Comparison of ENCODE assay signal across 1 cellular context in genomic region chr17:7611635-7612293, GRCh38.
TF ChIP-seq lines count a peak whose summit lies in the region.

No MANE protein-coding gene starts in this region.

TF ChIP-seq in HepG2, 621 proteins besides CTCF, POLR2A, EP300 and RAD21 (continues in another document):
- peak; percentile 98 for TF ChIP-seq MAFF (IDR thresholded peaks at IDR 0.05; ENCODE audit: low read depth, low read length)
- TF ChIP-seq NFE2L2 (IDR thresholded peaks at IDR 0.05; ENCODE audit: low read length): peak; percentile 83
- TF ChIP-seq ZBTB8A (CRISPR knock-in tag; IDR thresholded peaks at IDR 0.05; ENCODE audit: borderline replicate concordance, low read depth): no peak
- TF ChIP-seq ZMYM3 (CRISPR knock-in tag; IDR thresholded peaks at IDR 0.05): no peak
- peak; percentile 98 to 99 for TF ChIP-seq MAFK (conservative IDR thresholded peaks at IDR 0.05 in 1 of 2, IDR thresholded peaks at IDR 0.05 in 1 of 2; ENCODE audit: low read length in 2 of 2)
- TF ChIP-seq ELF1 (CRISPR knock-in tag; IDR thresholded peaks at IDR 0.05): no peak
- TF ChIP-seq KAT7 (CRISPR knock-in tag; IDR thresholded peaks at IDR 0.05; ENCODE audit: borderline replicate concordance): no peak
- no peak for TF ChIP-seq CBX2 (IDR thresholded peaks at IDR 0.05; ENCODE audit: low read depth, low read length)
- TF ChIP-seq CBX2 (CRISPR knock-in tag; IDR thresholded peaks at IDR 0.05; ENCODE audit: low read depth): no peak
- TF ChIP-seq XRCC5 (optimal IDR thresholded peaks at IDR 0.05; ENCODE audit: low read length): no peak
- TF ChIP-seq DZIP1 (CRISPR knock-in tag; IDR thresholded peaks at IDR 0.05): no peak
- TF ChIP-seq NFKB2 (CRISPR knock-in tag; IDR thresholded peaks at IDR 0.05; ENCODE audit: borderline replicate concordance): no peak
- no peak for TF ChIP-seq ZNF296 (CRISPR knock-in tag; conservative IDR thresholded peaks at IDR 0.05)
- TF ChIP-seq MBD4 (IDR thresholded peaks at IDR 0.05; ENCODE audit: borderline replicate concordance, low read length): no peak
- TF ChIP-seq ZNF577 (CRISPR knock-in tag; IDR thresholded peaks at IDR 0.05; ENCODE audit: borderline replicate concordance, low read depth): no peak
- TF ChIP-seq ZNF205 (CRISPR knock-in tag; IDR thresholded peaks at IDR 0.05): no peak
- no peak for TF ChIP-seq IRF9 (CRISPR knock-in tag; IDR thresholded peaks at IDR 0.05; ENCODE audit: borderline replicate concordance)
- TF ChIP-seq RARG (CRISPR knock-in tag; IDR thresholded peaks at IDR 0.05; ENCODE audit: low read depth): no peak
- TF ChIP-seq NR2F1 (CRISPR knock-in tag; IDR thresholded peaks at IDR 0.05): no peak
- no peak for TF ChIP-seq GPBP1L1 (CRISPR knock-in tag; IDR thresholded peaks at IDR 0.05)
- no peak for TF ChIP-seq HNF4A (CRISPR knock-in tag; IDR thresholded peaks at IDR 0.05)
- TF ChIP-seq ZNF335 (CRISPR knock-in tag; IDR thresholded peaks at IDR 0.05): no peak
- no peak for TF ChIP-seq YEATS2 (CRISPR knock-in tag; IDR thresholded peaks at IDR 0.05; ENCODE audit: borderline replicate concordance)
- no peak for TF ChIP-seq ZNF552 (CRISPR knock-in tag; IDR thresholded peaks at IDR 0.05; ENCODE audit: borderline replicate concordance)
- no peak for TF ChIP-seq KMT2A (CRISPR knock-in tag; IDR thresholded peaks at IDR 0.05)
- no peak for TF ChIP-seq ZNF232 (CRISPR knock-in tag; IDR thresholded peaks at IDR 0.05; ENCODE audit: borderline replicate concordance)
- no peak for TF ChIP-seq JUNB (CRISPR knock-in tag; IDR thresholded peaks at IDR 0.05; ENCODE audit: borderline replicate concordance)
- TF ChIP-seq LCORL (IDR thresholded peaks at IDR 0.05): no peak
- no peak for TF ChIP-seq LCORL (CRISPR knock-in tag; IDR thresholded peaks at IDR 0.05)
- TF ChIP-seq MAFG (CRISPR knock-in tag; IDR thresholded peaks at IDR 0.05): 0 out of 2 replicates have a peak, but pooled peaks have one; percentile 57
- no peak for TF ChIP-seq PAXIP1 (CRISPR knock-in tag; conservative IDR thresholded peaks at IDR 0.05)
- no peak for TF ChIP-seq HNRNPH1 (optimal IDR thresholded peaks at IDR 0.05; ENCODE audit: low read depth, low read length)
- no peak for TF ChIP-seq AKNA (CRISPR knock-in tag; IDR thresholded peaks at IDR 0.05; ENCODE audit: borderline replicate concordance)
- TF ChIP-seq ZNF574 (CRISPR knock-in tag; IDR thresholded peaks at IDR 0.05): no peak
- TF ChIP-seq ZNF142 (CRISPR knock-in tag; IDR thresholded peaks at IDR 0.05): no peak
